Comparison of ENCODE assay signal across 11 cellular contexts in genomic region chr7:74482629-74483401, GRCh38. TPM values are rescaled to one million over a fixed set of nuclear protein-coding genes. Genes with fewer than 3 reads are reported as not detected.
DNase-seq lines count a peak whose midpoint lies in the region; ATAC-seq, FAIRE-seq and TF ChIP-seq lines count a peak whose summit lies in the region.
"Had no signal": no experiment of that assay in that cellular context is flagged by ENCODE, and none has a peak within 500 bp of the region (broad histone marks: within the 10 kb centered on the region; RNA-seq: fewer than 3 reads in every experiment).

No MANE protein-coding gene starts in this region.

- TF ChIP-seq CTCF in HFF-Myc (IDR thresholded peaks at IDR 0.05; ENCODE audit: low read depth, low read length, missing control alignments) (no peak), VCaP (conservative IDR thresholded peaks at IDR 0.05) (no peak), kidney (IDR thresholded peaks at IDR 0.05; ENCODE audit: borderline replicate concordance, extremely low read depth, insufficient read depth) (no peak)

- peaks cover 34 to 50% of the 10 kb centered on the region in 2 donors for H3K4me1 ChIP-seq in kidney (ENCODE audit: control insufficient read depth in 1 of 2, insufficient read depth in 1 of 2, low read depth in 1 of 2, low read length in 2 of 2)

- peak overlapping the region; percentile 62; the same call in 1 of the 2 replicates for H3K27ac ChIP-seq in VCaP
- peak overlapping the region; percentile 56 to 72 for H3K27ac ChIP-seq in kidney (ENCODE audit: low read depth in 2 of 2, low read length in 2 of 2)
- H3K27ac ChIP-seq in temporal lobe (ENCODE audit: low read depth, low read length), result peak overlapping the region; percentile 27
- H3K27ac ChIP-seq: foreskin keratinocyte had no signal

- no peak for ATAC-seq in GM21360 (IDR thresholded peaks at IDR 0.05; ENCODE audit: unreplicated experiment)
- ATAC-seq: foreskin keratinocyte had no signal

- no peaks in the 10 kb centered on the region for H3K9me3 ChIP-seq in kidney (ENCODE audit: control insufficient read depth in 1 of 2, low read length in 2 of 2)

- intact Hi-C loops in kidney (cut with DNase I), result no loop called here

- H3K4me3 ChIP-seq in HFF-Myc (replicated peaks; ENCODE audit: low read depth, low read length) (no peak overlapping the region), kidney (ENCODE audit: low read length in 2 of 2) (no peak overlapping the region)

- H3K36me3 ChIP-seq in kidney (ENCODE audit: control insufficient read depth in 1 of 2, insufficient read depth in 2 of 2, low read length in 2 of 2), result no peaks in the 10 kb centered on the region

- no peak for FAIRE-seq in kidney (lab: Jason Lieb, UNC)

- DNase-seq in HFF-Myc (ENCODE audit: extremely low read depth, low read depth), result peak; percentile 56
- DNase-seq in kidney, result no peak
- DNase-seq in anterior cingulate cortex (lab: John Stamatoyannopoulos, UW), result no peak
- no peak for DNase-seq in NCI-H1092 treated with DMSO at 0.1 percent for 48 hours (lab: John Stamatoyannopoulos, UW)
- DNase-seq in NCI-H1694 treated with DMSO at 0.1 percent for 48 hours (lab: John Stamatoyannopoulos, UW), result no peak
- DNase-seq: activated CD4-positive, alpha-beta T cell treated with anti-CD3 and anti-CD28 coated beads for 48 hours had no signal

- peak overlapping the region in 1 of 2 donors; percentile 3 for H3K9ac ChIP-seq in kidney (ENCODE audit: low read length in 2 of 2)

RNA-seq across cellular contexts. Expression of gene GTF2IRD1, which starts 29.1 kb away (rescaled TPM):
- 35.8 TPM for total RNA-seq in kidney
- 28.2 TPM for polyA plus RNA-seq in kidney (ENCODE audit: insufficient read depth, low read depth, low replicate concordance)
- 12.3 TPM for total RNA-seq in temporal lobe
- polyA plus RNA-seq: IgD-negative memory B cell had no signal
